In genomic region chr6:46772754-46773153, GRCh38 we compare ENCODE assay signal across 11 cellular contexts. TPM values are rescaled to one million over a fixed set of nuclear protein-coding genes. Genes with fewer than 3 reads are reported as not detected.
DNase-seq lines count a peak whose midpoint lies in the region; ATAC-seq and TF ChIP-seq lines count a peak whose summit lies in the region.
"Had no signal": no experiment of that assay in that cellular context is flagged by ENCODE, and none has a peak within 500 bp of the region (broad histone marks: within the 10 kb centered on the region; RNA-seq: fewer than 3 reads in every experiment).

No MANE protein-coding gene starts in this region.

- no peaks in the 10 kb centered on the region for H4K20me1 ChIP-seq in BLaER1 treated with 17β-estradiol and CSF1 and Interleukin-3, amounts not matched to agents 10 nM and 100 nM

- H3K9ac ChIP-seq in BLaER1 treated with 17β-estradiol and CSF1 and Interleukin-3, amounts not matched to agents 10 nM and 100 nM, result peak overlapping the region in 4 of 11 experiments; percentile 32 to 84 (median 74); a peak in 7 of 22 replicates

- ATAC-seq in HG02642 (IDR thresholded peaks at IDR 0.05; ENCODE audit: poor library complexity, unreplicated experiment), result peak; percentile 68

- 62 to 75% methylated on average over 2 of the region's 2 CpGs for WGBS in lower leg skin, 2 donors
- 54 to 84% methylated on average over 2 of the region's 2 CpGs for WGBS in sigmoid colon, 2 donors

- intact Hi-C loops in lower leg skin (cut with DNase I; ENCODE audit: low total_unique reads) (no loop called here), uterus (cut with DNase I; ENCODE audit: low total_unique reads) (no loop called here), sigmoid colon (cut with DNase I) (no loop called here)

- TF ChIP-seq CTCF in lower leg skin (IDR thresholded peaks at IDR 0.05) (no peak), uterus (IDR thresholded peaks at IDR 0.05) (no peak), sigmoid colon (IDR thresholded peaks at IDR 0.05) (no peak)

- H3K27ac ChIP-seq in BLaER1 treated with 17β-estradiol and CSF1 and Interleukin-3, amounts not matched to agents 10 nM and 100 nM, result peak overlapping the region in 6 of 11 experiments; percentile 43 to 97 (median 82); a peak in 13 of 22 replicates
- H3K27ac ChIP-seq in uterus (no peak overlapping the region), sigmoid colon (peak overlapping the region in 1 of 4 donors; percentile 12)

- H3K27me3 ChIP-seq in BLaER1 treated with 17β-estradiol and CSF1 and Interleukin-3, amounts not matched to agents 10 nM and 100 nM, result no peaks in the 10 kb centered on the region
- H3K27me3 ChIP-seq in uterus, result no peaks in the 10 kb centered on the region
- no peaks in the 10 kb centered on the region for H3K27me3 ChIP-seq in sigmoid colon

- no peaks in the 10 kb centered on the region for H3K36me3 ChIP-seq in BLaER1 treated with 17β-estradiol and CSF1 and Interleukin-3, amounts not matched to agents 10 nM and 100 nM
- no peaks in the 10 kb centered on the region for H3K36me3 ChIP-seq in uterus
- H3K36me3 ChIP-seq in sigmoid colon, result no peaks in the 10 kb centered on the region

- TF ChIP-seq POLR2A in lower leg skin (IDR thresholded peaks at IDR 0.05) (no peak), uterus (IDR thresholded peaks at IDR 0.05) (no peak), sigmoid colon (IDR thresholded peaks at IDR 0.05) (no peak)

- H3K9me3 ChIP-seq in BLaER1 treated with 17β-estradiol and CSF1 and Interleukin-3, amounts not matched to agents 10 nM and 100 nM (replicated peaks in 1 of 11), result peaks cover 0 to 4% (median 0%) of the 10 kb centered on the region in 11 experiments; a peak in 2 of 22 replicates
- H3K9me3 ChIP-seq in uterus (no peaks in the 10 kb centered on the region), sigmoid colon (no peaks in the 10 kb centered on the region)

- peak overlapping the region in 5 of 11 experiments; percentile 36 to 83 (median 71); a peak in 10 of 22 replicates for H3K4me2 ChIP-seq in BLaER1 treated with 17β-estradiol and CSF1 and Interleukin-3, amounts not matched to agents 10 nM and 100 nM

- H3K4me3 ChIP-seq in BLaER1 treated with 17β-estradiol and CSF1 and Interleukin-3, amounts not matched to agents 10 nM and 100 nM, result no peak overlapping the region
- H3K4me3 ChIP-seq in lower leg skin (ENCODE audit: low read depth, poor library complexity, severe bottlenecking), result no peak overlapping the region
- no peak overlapping the region for H3K4me3 ChIP-seq in uterus
- H3K4me3 ChIP-seq in sigmoid colon, result no peak overlapping the region

- no peak for TF ChIP-seq EP300 in sigmoid colon (IDR thresholded peaks at IDR 0.05)

- peaks cover 0 to 70% (median 8%) of the 10 kb centered on the region in 10 experiments; a peak in 10 of 20 replicates for H3K4me1 ChIP-seq in BLaER1 treated with 17β-estradiol and CSF1 and Interleukin-3, amounts not matched to agents 10 nM and 100 nM
- H3K4me1 ChIP-seq in uterus (no peaks in the 10 kb centered on the region), sigmoid colon (no peaks in the 10 kb centered on the region)

- DNase-seq in NOMO-1 treated with dmso at 0.1 percent for 144 hours (lab: John Stamatoyannopoulos, UW; ENCODE audit: unreplicated experiment) (peak; percentile 93), lower leg skin (ENCODE audit: low spot score in 2 of 2) (peak; percentile 54 to 86), uterus (no peak), sigmoid colon (no peak), UCSD-AML1 (lab: John Stamatoyannopoulos, UW; ENCODE audit: unreplicated experiment) (no peak)
- no peak for DNase-seq in effector CD8-positive, alpha-beta T cell (lab: John Stamatoyannopoulos, UW)
- DNase-seq: retina had no signal

RNA-seq across cellular contexts. Expression of gene MEP1A, which starts 20.4 kb away (rescaled TPM):
- not detected for total RNA-seq in lower leg skin
- under 1 TPM in 1 of 4 donors, not detected in 3; under 0.01 TPM for total RNA-seq in uterus
- under 1 TPM in 1 of 4 donors, not detected in 3; 0.36 TPM for total RNA-seq in sigmoid colon
- polyA plus RNA-seq in sigmoid colon, result 10 to 100 TPM; 39.1 to 45.6 (median 43.0) TPM
- total RNA-seq: dermis microvascular lymphatic vessel endothelial cell had no signal
- polyA plus RNA-seq: AG04450 had no signal

RNA-seq across cellular contexts. Expression of gene ANKRD66, which starts 26.0 kb away (rescaled TPM):
- total RNA-seq in lower leg skin (not detected), uterus (1 to 10 TPM in 1 of 4 donors, not detected in 3; 2.3 TPM), sigmoid colon (not detected)
- not detected for polyA plus RNA-seq in sigmoid colon
- total RNA-seq: dermis microvascular lymphatic vessel endothelial cell had no signal
- polyA plus RNA-seq: AG04450 had no signal

RNA-seq across cellular contexts. Expression of gene PLA2G7, which starts 37.6 kb away (rescaled TPM):
- total RNA-seq in lower leg skin (1 to 10 TPM in 3 of 4 donors, under 1 TPM in 1; 0.61 to 7.1 (median 2.0) TPM), uterus (1 to 10 TPM in 1 of 4 donors, not detected in 3; 3.9 TPM), sigmoid colon (1 to 10 TPM in 1 of 4 donors, under 1 TPM in 1, not detected in 2; 0.49 to 1.1 TPM)
- 10 to 100 TPM in 1 of 3 donors, 1 to 10 TPM in 2; 6.6 to 43.0 (median 8.7) TPM for polyA plus RNA-seq in sigmoid colon
- polyA plus RNA-seq: AG04450 had no signal

Comparison
In these comparisons a context has a peak if more than half of its experiments do, and no peak if none do; other contexts are left out.
1. H3K27ac ChIP-seq: peak in BLaER1 treated with 17β-estradiol and CSF1 and Interleukin-3, amounts not matched to agents 10 nM and 100 nM (6 of 11); none in uterus (0 of 2).
2. DNase-seq: peak in NOMO-1 treated with dmso at 0.1 percent for 144 hours (single experiment) and lower leg skin (2 of 2); none in uterus (0 of 2), sigmoid colon (single experiment), effector CD8-positive, alpha-beta T cell (single experiment) and UCSD-AML1 (single experiment).